Comparison of ENCODE assay signal across 8 cellular contexts in genomic region chr7:130069978-130070899, GRCh38. TPM values are rescaled to one million over a fixed set of nuclear protein-coding genes. Genes with fewer than 3 reads are reported as not detected.
DNase-seq lines count a peak whose midpoint lies in the region; ATAC-seq, FAIRE-seq and TF ChIP-seq lines count a peak whose summit lies in the region.

KLHDC10 (plus strand) TSS chr7:130070534; CDS start chr7:130070644, 110 bp downstream.

- peak within 1 kb of the TSS; percentile 86 for H3K27ac Mint-ChIP-seq in chondrocyte (ENCODE audit: unreplicated experiment)

- no peaks in the 10 kb centered on the region for H3K9me3 ChIP-seq in kidney (ENCODE audit: control insufficient read depth in 1 of 2, low read length in 2 of 2)

- TF ChIP-seq CTCF in chondrocyte (IDR thresholded peaks at IDR 0.05) (no peak), kidney (IDR thresholded peaks at IDR 0.05; ENCODE audit: borderline replicate concordance, extremely low read depth, insufficient read depth) (peak; percentile 8)

- FAIRE-seq in kidney (lab: Jason Lieb, UNC), result peak; percentile 96

- H3K27ac ChIP-seq in kidney (ENCODE audit: low read depth in 2 of 2, low read length in 2 of 2), result peak within 1 kb of the TSS; percentile 75 to 81

- peak; percentile 96 to 97 for DNase-seq in AML-193 (lab: John Stamatoyannopoulos, UW)
- peak; percentile 91 for DNase-seq in NCI-H510A treated with DMSO at 0.1 percent for 48 hours (lab: John Stamatoyannopoulos, UW)
- DNase-seq in activated CD4-positive, alpha-beta T cell treated with anti-CD3 and anti-CD28 coated beads for 24 hours (ENCODE audit: low read depth in 2 of 2), result peak; percentile 90
- DNase-seq in chondrocyte (ENCODE audit: low spot score), result peak; percentile 99
- DNase-seq in kidney, result peak; percentile 98
- peak; percentile 96 for DNase-seq in stimulated activated CD4-positive, alpha-beta T cell treated with anti-CD3 and anti-CD28 coated beads, Interleukin-15, amount 100 ng/mL, for 24 hours

- H3K9me3 Mint-ChIP-seq in chondrocyte (ENCODE audit: low read depth), result no peaks in the 10 kb centered on the region

- H3K4me3 Mint-ChIP-seq in chondrocyte (ENCODE audit: unreplicated experiment), result peak within 1 kb of the TSS; percentile 96

- TF ChIP-seq POLR2A in GM19193 (IDR thresholded peaks at IDR 0.05; ENCODE audit: extremely low read depth, insufficient read depth, insufficient read length), result peak; percentile 63

- no peaks in the 10 kb centered on the region for H3K36me3 Mint-ChIP-seq in chondrocyte (ENCODE audit: low read depth)

- peak within 1 kb of the TSS; percentile 83 to 92 for H3K9ac ChIP-seq in kidney (ENCODE audit: low read length in 2 of 2)

- H3K4me3 ChIP-seq in kidney (ENCODE audit: low read length in 2 of 2), result peak within 1 kb of the TSS; percentile 69 to 98

- H3K4me1 Mint-ChIP-seq in chondrocyte (ENCODE audit: low read depth), result peaks cover 51% of the 10 kb centered on the region

- ATAC-seq in HG03439 (IDR thresholded peaks at IDR 0.05; ENCODE audit: unreplicated experiment), result peak; percentile 93

- H3K27me3 Mint-ChIP-seq in chondrocyte (ENCODE audit: low read depth), result no peaks in the 10 kb centered on the region

- intact Hi-C loops in kidney (cut with DNase I), result loop anchor here (10.0 kb wide), 1 partner anchor 655 kb away; no protein-coding TSS in a partner anchor

- H3K36me3 ChIP-seq in kidney (ENCODE audit: control insufficient read depth in 1 of 2, insufficient read depth in 2 of 2, low read length in 2 of 2), result no peaks in the 10 kb centered on the region

- H3K4me1 ChIP-seq in kidney (ENCODE audit: control insufficient read depth in 1 of 2, insufficient read depth in 1 of 2, low read depth in 1 of 2, low read length in 2 of 2), result peaks cover 10 to 15% of the 10 kb centered on the region in 2 donors

RNA-seq across cellular contexts. Expression of gene KLHDC10, which starts in this region (rescaled TPM):
- total RNA-seq in chondrocyte (28.0 to 32.2 TPM (median 28.0 TPM) in 3 replicates), kidney (38.9 TPM)
- polyA plus RNA-seq in kidney (ENCODE audit: insufficient read depth, low read depth, low replicate concordance), result 15.7 TPM

Comparison
In these comparisons a context has a peak if more than half of its experiments do, and no peak if none do; other contexts are left out.
1. Peak in every context shown above with its lines: DNase-seq, ATAC-seq, H3K4me3 ChIP-seq and H3K27ac ChIP-seq.